Comparison of ENCODE assay signal across 23 cellular contexts in the genomic region with DNA sequence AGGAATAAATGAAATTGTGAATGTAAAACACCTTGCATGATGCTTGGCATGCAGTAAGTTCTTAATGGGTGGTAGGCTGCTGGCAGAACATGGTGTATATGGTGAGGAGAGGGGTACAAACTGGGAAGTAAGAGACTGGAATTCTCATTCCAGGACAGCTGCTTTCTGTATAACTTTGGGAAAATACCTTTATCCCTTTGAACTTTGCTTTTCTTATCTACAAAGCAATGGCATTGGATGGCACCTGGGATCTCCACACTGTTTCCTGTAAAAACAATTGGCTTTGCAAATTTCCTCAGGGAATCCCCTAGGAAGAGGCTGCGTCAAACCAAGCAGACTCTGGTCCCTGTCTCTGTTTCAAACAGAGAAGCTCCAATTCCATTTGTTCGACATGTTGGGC.
A peak's percentile ranks its signal among the peaks of the same experiment; 100 is the strongest.
DNase-seq lines count a peak whose midpoint lies in the region; ATAC-seq and TF ChIP-seq lines count a peak whose summit lies in the region.
"Had no signal": no experiment of that assay in that cellular context is flagged by ENCODE, and none has a peak within 500 bp of the region (broad histone marks: within the 10 kb centered on the region; RNA-seq: fewer than 3 reads in every experiment).

No MANE protein-coding gene starts in this region.

- H3K4me3 ChIP-seq in suprapubic skin = no peak overlapping the region
- H3K4me3 ChIP-seq: BLaER1 treated with 17β-estradiol and CSF1 and Interleukin-3, amounts not matched to agents 10 nM and 100 nM; MG63; PC-9 had no signal

- H3K27me3 Mint-ChIP-seq in activated naive CD8-positive, alpha-beta T cell treated with anti-CD3 and anti-CD28 coated beads for 36 hours = no peaks in the 10 kb centered on the region
- H3K27me3 Mint-ChIP-seq in effector memory CD8-positive, alpha-beta T cell = no peaks in the 10 kb centered on the region
- no peaks in the 10 kb centered on the region for H3K27me3 Mint-ChIP-seq in chondrocyte (ENCODE audit: low read depth)
- H3K27me3 Mint-ChIP-seq: CD4-positive, alpha-beta T cell had no signal

- H3K27ac Mint-ChIP-seq in activated naive CD8-positive, alpha-beta T cell treated with anti-CD3 and anti-CD28 coated beads for 36 hours = no peak overlapping the region
- H3K27ac Mint-ChIP-seq in effector memory CD8-positive, alpha-beta T cell = no peak overlapping the region
- no peak overlapping the region for H3K27ac Mint-ChIP-seq in chondrocyte (ENCODE audit: unreplicated experiment)
- H3K27ac Mint-ChIP-seq: CD4-positive, alpha-beta T cell had no signal

- H3K4me1 ChIP-seq in suprapubic skin = peaks cover 15% of the 10 kb centered on the region

- H3K9me3 Mint-ChIP-seq in activated naive CD8-positive, alpha-beta T cell treated with anti-CD3 and anti-CD28 coated beads for 36 hours = no peaks in the 10 kb centered on the region
- H3K9me3 Mint-ChIP-seq in effector memory CD8-positive, alpha-beta T cell = no peaks in the 10 kb centered on the region
- H3K9me3 Mint-ChIP-seq in chondrocyte (ENCODE audit: low read depth) = no peaks in the 10 kb centered on the region
- H3K9me3 Mint-ChIP-seq: CD4-positive, alpha-beta T cell had no signal

- TF ChIP-seq CTCF in RWPE1 (conservative IDR thresholded peaks at IDR 0.05; ENCODE audit: low read depth) (no peak), suprapubic skin (IDR thresholded peaks at IDR 0.05) (no peak), chondrocyte (IDR thresholded peaks at IDR 0.05) (no peak)

- no peaks in the 10 kb centered on the region for H3K27me3 ChIP-seq in suprapubic skin
- H3K27me3 ChIP-seq: BLaER1 treated with 17β-estradiol and CSF1 and Interleukin-3, amounts not matched to agents 10 nM and 100 nM; MG63 had no signal

- no peak for TF ChIP-seq EP300 in suprapubic skin (IDR thresholded peaks at IDR 0.05)

- CTCF ChIA-PET in RWPE1 (lab: Yijun Ruan, JAX) = no interaction called here

- 32% methylated on average over 2 of the region's 2 CpGs for WGBS in suprapubic skin

- intact Hi-C loops in left colon (cut with DNase I, micrococcal nuclease) = no loop called here

- TF ChIP-seq POLR2A in suprapubic skin (IDR thresholded peaks at IDR 0.05) = no peak

- no peak overlapping the region for H3K4me3 Mint-ChIP-seq in activated naive CD8-positive, alpha-beta T cell treated with anti-CD3 and anti-CD28 coated beads for 36 hours
- no peak overlapping the region for H3K4me3 Mint-ChIP-seq in effector memory CD8-positive, alpha-beta T cell
- H3K4me3 Mint-ChIP-seq in chondrocyte (ENCODE audit: unreplicated experiment) = no peak overlapping the region
- H3K4me3 Mint-ChIP-seq: CD4-positive, alpha-beta T cell had no signal

- peak; percentile 61 for ATAC-seq in left colon
- no peak for ATAC-seq in effector memory CD8-positive, alpha-beta T cell (replicated peaks)

- H3K36me3 Mint-ChIP-seq in activated naive CD8-positive, alpha-beta T cell treated with anti-CD3 and anti-CD28 coated beads for 36 hours = no peaks in the 10 kb centered on the region
- H3K36me3 Mint-ChIP-seq in effector memory CD8-positive, alpha-beta T cell (ENCODE audit: insufficient read depth) = peaks cover 4% of the 10 kb centered on the region
- no peaks in the 10 kb centered on the region for H3K36me3 Mint-ChIP-seq in chondrocyte (ENCODE audit: low read depth)

- H3K9me3 ChIP-seq in suprapubic skin = no peaks in the 10 kb centered on the region
- H3K9me3 ChIP-seq: BLaER1 treated with 17β-estradiol and CSF1 and Interleukin-3, amounts not matched to agents 10 nM and 100 nM; MG63 had no signal

- no peaks in the 10 kb centered on the region for H3K36me3 ChIP-seq in suprapubic skin
- H3K36me3 ChIP-seq: BLaER1 treated with 17β-estradiol and CSF1 and Interleukin-3, amounts not matched to agents 10 nM and 100 nM; MG63 had no signal

- POLR2A ChIA-PET in RWPE1 (lab: Yijun Ruan, JAX; ENCODE audit: low non-redundant PET) = no interaction called here

- H3K27ac ChIP-seq in RWPE1 (peak overlapping the region; percentile 63), epithelial cell of prostate (peak overlapping the region; percentile 42), suprapubic skin (peak overlapping the region; percentile 1)
- H3K27ac ChIP-seq: BLaER1 treated with 17β-estradiol and CSF1 and Interleukin-3, amounts not matched to agents 10 nM and 100 nM; PC-9 had no signal

- H3K4me1 Mint-ChIP-seq in activated naive CD8-positive, alpha-beta T cell treated with anti-CD3 and anti-CD28 coated beads for 36 hours = peaks cover 2% of the 10 kb centered on the region
- peaks cover 2 to 7% of the 10 kb centered on the region in 2 donors for H3K4me1 Mint-ChIP-seq in effector memory CD8-positive, alpha-beta T cell (ENCODE audit: low read depth in 2 of 2)
- H3K4me1 Mint-ChIP-seq in chondrocyte (ENCODE audit: low read depth) = peaks cover 8% of the 10 kb centered on the region

- DNase-seq in RWPE1 (ENCODE audit: low spot score) (no peak), epithelial cell of prostate (ENCODE audit: low read depth, low spot score) (no peak), left colon (no peak), suprapubic skin (ENCODE audit: low spot score in 2 of 2) (no peak), chondrocyte (ENCODE audit: low spot score) (no peak)
- no peak for DNase-seq in activated naive CD8-positive, alpha-beta T cell treated with anti-CD3 and anti-CD28 coated beads for 36 hours
- no peak for DNase-seq in effector memory CD8-positive, alpha-beta T cell
- DNase-seq: AML-193; CD4-positive, alpha-beta T cell; GOT3; HCEC 1CT; IMR-90; KG1; MG63; NCI-H2029 treated with DMSO at 0.1 percent for 48 hours; NCI-H446 treated with DMSO at 0.1 percent for 48 hours; NCI-H526; NCI-H82; NK-92 treated with Interleukin-12 subunit alpha and Interleukin-12 subunit beta, amount 100 ng/mL, for 24 hours; PC-9; RPMI8226; SHP77 treated with DMSO at 0.1 percent for 48 hours had no signal

Comparison
In these comparisons a context has a peak if more than half of its experiments do, and no peak if none do; other contexts are left out.
1. H3K27ac ChIP-seq: peak in every context shown above with its lines; median percentile 63 in RWPE1; 42 in epithelial cell of prostate; 1 in suprapubic skin.